Comparison of ENCODE assay signal across 20 cellular contexts in genomic region chr14:64943981-64944520, GRCh38. TPM values are rescaled to one million over a fixed set of nuclear protein-coding genes. Genes with fewer than 3 reads are reported as not detected.
A peak's percentile ranks its signal among the peaks of the same experiment; 100 is the strongest.
DNase-seq lines count a peak whose midpoint lies in the region; ATAC-seq and TF ChIP-seq lines count a peak whose summit lies in the region.
"Had no signal": no experiment of that assay in that cellular context is flagged by ENCODE, and none has a peak within 500 bp of the region (broad histone marks: within the 10 kb centered on the region; RNA-seq: fewer than 3 reads in every experiment).

No MANE protein-coding gene starts in this region.

- POLR2A ChIA-PET in CD8-positive, alpha-beta memory T cell (lab: Charles Lee) = no interaction called here

- CTCF ChIA-PET in CD8-positive, alpha-beta memory T cell (lab: Charles Lee) = no interaction called here

- H3K9me3 Mint-ChIP-seq in CD8-positive, alpha-beta memory T cell = no peaks in the 10 kb centered on the region
- no peaks in the 10 kb centered on the region for H3K9me3 Mint-ChIP-seq in activated T-helper 17 cell treated with anti-CD3 and anti-CD28 coated beads, Interleukin-2, amount 50 U/mL, for 72 hours
- no peaks in the 10 kb centered on the region for H3K9me3 Mint-ChIP-seq in chondrocyte (ENCODE audit: low read depth)
- H3K9me3 Mint-ChIP-seq: dendritic cell treated with granulocyte-macrophage colony-stimulating factor and Interleukin-4, amounts not matched to agents 40 ng/mL and 50 ng/mL, for 4 days; type B pancreatic cell had no signal

- H3K4me1 ChIP-seq in CD8-positive, alpha-beta memory T cell (ENCODE audit: insufficient read depth, low read length) = no peaks in the 10 kb centered on the region
- H3K4me1 ChIP-seq in mucosa of rectum (ENCODE audit: control insufficient read depth in 2 of 2, insufficient read depth in 2 of 2, low read length in 2 of 2) = peaks cover 30 to 35% of the 10 kb centered on the region in 2 donors

- DNase-seq in NCI-H82 (lab: John Stamatoyannopoulos, UW) (peak; percentile 9), NCI-H82 treated with DMSO at 0.1 percent for 48 hours (lab: John Stamatoyannopoulos, UW; ENCODE audit: unreplicated experiment) (no peak), HuH-7.5 (ENCODE audit: low spot score) (no peak), chondrocyte (ENCODE audit: low spot score) (no peak)
- DNase-seq in CD8-positive, alpha-beta memory T cell = no peak
- DNase-seq: activated CD4-positive, alpha-beta T cell treated with anti-CD3 and anti-CD28 coated beads, Interleukin-2, amount 50 U/mL, for 1 hour; aorta; COR-L47; kidney glomerular epithelial cell; NCI-H1048; stimulated activated CD4-positive, alpha-beta T cell treated with anti-CD3 and anti-CD28 coated beads, Interleukin-4, amount 100 ng/mL, for 4 hours had no signal

- H3K27ac Mint-ChIP-seq in CD8-positive, alpha-beta memory T cell = peak overlapping the region in 7 of 8 donors; percentile 9 to 79 (median 52)
- H3K27ac Mint-ChIP-seq in activated T-helper 17 cell treated with anti-CD3 and anti-CD28 coated beads, Interleukin-2, amount 50 U/mL, for 72 hours = peak overlapping the region; percentile 54
- no peak overlapping the region for H3K27ac Mint-ChIP-seq in chondrocyte (ENCODE audit: unreplicated experiment)
- H3K27ac Mint-ChIP-seq: dendritic cell treated with granulocyte-macrophage colony-stimulating factor and Interleukin-4, amounts not matched to agents 40 ng/mL and 50 ng/mL, for 4 days had no signal

- H3K27me3 Mint-ChIP-seq in CD8-positive, alpha-beta memory T cell = peaks cover 0 to 2% of the 10 kb centered on the region in 2 donors
- H3K27me3 Mint-ChIP-seq in activated T-helper 17 cell treated with anti-CD3 and anti-CD28 coated beads, Interleukin-2, amount 50 U/mL, for 72 hours = no peaks in the 10 kb centered on the region
- no peaks in the 10 kb centered on the region for H3K27me3 Mint-ChIP-seq in chondrocyte (ENCODE audit: low read depth)
- H3K27me3 Mint-ChIP-seq: dendritic cell treated with granulocyte-macrophage colony-stimulating factor and Interleukin-4, amounts not matched to agents 40 ng/mL and 50 ng/mL, for 4 days; type B pancreatic cell had no signal

- H3K4me1 Mint-ChIP-seq in CD8-positive, alpha-beta memory T cell = peaks cover 24 to 63% (median 53%) of the 10 kb centered on the region in 3 donors
- H3K4me1 Mint-ChIP-seq in activated T-helper 17 cell treated with anti-CD3 and anti-CD28 coated beads, Interleukin-2, amount 50 U/mL, for 72 hours = peaks cover 10% of the 10 kb centered on the region
- H3K4me1 Mint-ChIP-seq in chondrocyte (ENCODE audit: low read depth) = no peaks in the 10 kb centered on the region

- H3K27ac ChIP-seq in CD8-positive, alpha-beta memory T cell (ENCODE audit: low read depth, low read length) = no peak overlapping the region
- peak overlapping the region; percentile 16 to 82 for H3K27ac ChIP-seq in mucosa of rectum (ENCODE audit: low read depth in 2 of 2, low read length in 2 of 2)
- H3K27ac ChIP-seq: SK-N-MC had no signal

- H3K27me3 ChIP-seq in CD8-positive, alpha-beta memory T cell (ENCODE audit: insufficient read depth, low read length, poor library complexity, severe bottlenecking) = no peaks in the 10 kb centered on the region
- H3K27me3 ChIP-seq in mucosa of rectum (ENCODE audit: control insufficient read depth in 2 of 2, insufficient read depth in 2 of 2, low read length in 2 of 2) = no peaks in the 10 kb centered on the region
- H3K27me3 ChIP-seq: pancreas had no signal

- peaks cover 4 to 84% (median 15%) of the 10 kb centered on the region in 3 donors for H3K36me3 Mint-ChIP-seq in CD8-positive, alpha-beta memory T cell
- peaks cover 45% of the 10 kb centered on the region for H3K36me3 Mint-ChIP-seq in activated T-helper 17 cell treated with anti-CD3 and anti-CD28 coated beads, Interleukin-2, amount 50 U/mL, for 72 hours (ENCODE audit: low read depth)
- H3K36me3 Mint-ChIP-seq in chondrocyte (ENCODE audit: low read depth) = peaks cover 20% of the 10 kb centered on the region

- no peak overlapping the region for H3K4me3 ChIP-seq in CD8-positive, alpha-beta memory T cell (ENCODE audit: low read length)
- H3K4me3 ChIP-seq in mucosa of rectum (ENCODE audit: low read length in 2 of 2) = no peak overlapping the region
- H3K4me3 ChIP-seq: pancreas, SK-N-MC had no signal

- no peaks in the 10 kb centered on the region for H3K9me3 ChIP-seq in CD8-positive, alpha-beta memory T cell (ENCODE audit: low read length)
- no peaks in the 10 kb centered on the region for H3K9me3 ChIP-seq in mucosa of rectum (ENCODE audit: control insufficient read depth in 2 of 2, low read length in 2 of 2)
- H3K9me3 ChIP-seq: pancreas had no signal

- H3K4me3 Mint-ChIP-seq in CD8-positive, alpha-beta memory T cell = peak overlapping the region in 1 of 7 donors; percentile 41
- H3K4me3 Mint-ChIP-seq in activated T-helper 17 cell treated with anti-CD3 and anti-CD28 coated beads, Interleukin-2, amount 50 U/mL, for 72 hours = no peak overlapping the region
- H3K4me3 Mint-ChIP-seq in chondrocyte (ENCODE audit: unreplicated experiment) = no peak overlapping the region
- H3K4me3 Mint-ChIP-seq: dendritic cell treated with granulocyte-macrophage colony-stimulating factor and Interleukin-4, amounts not matched to agents 40 ng/mL and 50 ng/mL, for 4 days; type B pancreatic cell had no signal

- no peak for ATAC-seq in activated T-helper 17 cell treated with anti-CD3 and anti-CD28 coated beads, Interleukin-2, amount 50 U/mL, for 72 hours (replicated peaks)
- no peak for ATAC-seq in GM18873 (IDR thresholded peaks at IDR 0.05; ENCODE audit: low FRiP score, unreplicated experiment)
- ATAC-seq: pancreas had no signal

- no peaks in the 10 kb centered on the region for H3K36me3 ChIP-seq in CD8-positive, alpha-beta memory T cell (ENCODE audit: insufficient read depth, low read length)
- H3K36me3 ChIP-seq in mucosa of rectum (ENCODE audit: control insufficient read depth in 2 of 2, insufficient read depth in 2 of 2, low read length in 2 of 2) = peaks cover 7 to 23% of the 10 kb centered on the region in 2 donors
- H3K36me3 ChIP-seq: pancreas had no signal

- TF ChIP-seq CTCF in chondrocyte (IDR thresholded peaks at IDR 0.05) = no peak

- no peak overlapping the region for H3K9ac ChIP-seq in mucosa of rectum (ENCODE audit: low read depth in 1 of 2, low read length in 2 of 2)

RNA-seq across cellular contexts. Expression of gene GPX2, which starts 1.5 kb away (rescaled TPM):
- total RNA-seq in CD8-positive, alpha-beta memory T cell = not detected
- polyA plus RNA-seq in CD8-positive, alpha-beta memory T cell = not detected
- total RNA-seq in activated T-helper 17 cell treated with anti-CD3 and anti-CD28 coated beads, Interleukin-2, amount 50 U/mL, for 72 hours = not detected
- total RNA-seq in chondrocyte = not detected in 3 replicates
- total RNA-seq: aorta, fibroblast of lung, mononuclear cell had no signal
- polyA plus RNA-seq: fibroblast of lung had no signal

RNA-seq across cellular contexts. Expression of gene RAB15, which starts 28.1 kb away (rescaled TPM):
- 1 to 10 TPM; 4.7 to 4.9 TPM for total RNA-seq in CD8-positive, alpha-beta memory T cell
- polyA plus RNA-seq in CD8-positive, alpha-beta memory T cell = 4.2 TPM
- total RNA-seq in activated T-helper 17 cell treated with anti-CD3 and anti-CD28 coated beads, Interleukin-2, amount 50 U/mL, for 72 hours = 1 to 10 TPM; 4.3 to 7.2 TPM
- total RNA-seq in chondrocyte = 60.9 to 98.4 TPM (median 92.3 TPM) in 3 replicates

RNA-seq across cellular contexts. Expression of gene CHURC1, which starts 29.8 kb away (rescaled TPM):
- 10 to 100 TPM; 44.0 to 54.8 TPM for total RNA-seq in CD8-positive, alpha-beta memory T cell
- 171 TPM for polyA plus RNA-seq in CD8-positive, alpha-beta memory T cell
- 10 to 100 TPM; 53.8 to 56.0 TPM for total RNA-seq in activated T-helper 17 cell treated with anti-CD3 and anti-CD28 coated beads, Interleukin-2, amount 50 U/mL, for 72 hours
- 46.9 to 52.8 TPM (median 48.7 TPM) in 3 replicates for total RNA-seq in chondrocyte

RNA-seq across cellular contexts. Expression of gene FNTB, which starts 42.6 kb away (rescaled TPM):
- 10 to 100 TPM; 14.3 to 14.8 TPM for total RNA-seq in CD8-positive, alpha-beta memory T cell
- 8.3 TPM for polyA plus RNA-seq in CD8-positive, alpha-beta memory T cell
- 10 to 100 TPM; 24.7 to 47.1 TPM for total RNA-seq in activated T-helper 17 cell treated with anti-CD3 and anti-CD28 coated beads, Interleukin-2, amount 50 U/mL, for 72 hours
- 20.8 to 28.2 TPM (median 21.6 TPM) in 3 replicates for total RNA-seq in chondrocyte
